ENCODE assay signal across 41 cellular contexts in genomic region chr10:88756660-88757059, GRCh38. TPM values are rescaled to one million over a fixed set of nuclear protein-coding genes. Genes with fewer than 3 reads are reported as not detected.
"Had no signal": no experiment of that assay in that cellular context is flagged by ENCODE, and none has a peak within 500 bp of the region (broad histone marks: within the 10 kb centered on the region; RNA-seq: fewer than 3 reads in every experiment).

No MANE protein-coding gene starts in this region.

- H3K36me3 ChIP-seq: ascending aorta, cardiac muscle cell, WERI-Rb-1 had no signal

- H3K27ac ChIP-seq: ascending aorta, cardiac muscle cell, WERI-Rb-1 had no signal

- H3K36me3 Mint-ChIP-seq: activated naive CD4-positive, alpha-beta T cell treated with anti-CD3 and anti-CD28 coated beads, Interleukin-2, amount 10 ng/mL, durations not matched to agents 7 days and 5 days; activated naive CD4-positive, alpha-beta T cell treated with anti-CD3 and anti-CD28 coated beads, Interleukin-2, amount 50 U/mL, for 24 hours; activated naive CD8-positive, alpha-beta T cell; brain; WTC11 had no signal

- DNase-seq: activated CD4-positive, alpha-beta memory T cell treated with anti-CD3 and anti-CD28 coated beads, Interleukin-2, amount 10 ng/mL, durations not matched to agents 7 days and 5 days; activated CD4-positive, alpha-beta T cell treated with anti-CD3 and anti-CD28 coated beads for 1 hour; activated CD4-positive, alpha-beta T cell treated with anti-CD3 and anti-CD28 coated beads for 36 hours; activated CD4-positive, alpha-beta T cell treated with anti-CD3 and anti-CD28 coated beads for 48 hours; activated CD4-positive, alpha-beta T cell treated with anti-CD3 and anti-CD28 coated beads, Interleukin-2, amount 10 ng/mL, durations not matched to agents 7 days and 5 days; activated CD4-positive, alpha-beta T cell treated with anti-CD3 and anti-CD28 coated beads, Interleukin-2, amount 50 U/mL, for 48 hours; activated CD4-positive, CD25-positive, alpha-beta regulatory T cell; activated CD8-positive, alpha-beta memory T cell treated with anti-CD3 and anti-CD28 coated beads for 24 hours; activated CD8-positive, alpha-beta memory T cell treated with anti-CD3 and anti-CD28 coated beads, Interleukin-2, amount 10 ng/mL, durations not matched to agents 7 days and 5 days; activated CD8-positive, alpha-beta memory T cell treated with anti-CD3 and anti-CD28 coated beads, Interleukin-2, amount 50 U/mL, for 48 hours; activated CD8-positive, alpha-beta T cell treated with anti-CD3 and anti-CD28 coated beads, Interleukin-2, amount 10 ng/mL, durations not matched to agents 7 days and 5 days; activated effector memory CD4-positive, alpha-beta T cell treated with Interleukin-2 at 50 U/mL for 16 hours; activated gamma-delta T cell; activated naive CD4-positive, alpha-beta T cell treated with anti-CD3 and anti-CD28 coated beads, Interleukin-2, amount 10 ng/mL, durations not matched to agents 7 days and 5 days; activated naive CD4-positive, alpha-beta T cell treated with Interleukin-2 at 50 U/mL for 16 hours; activated naive CD8-positive, alpha-beta T cell treated with anti-CD3 and anti-CD28 coated beads, Interleukin-2, amount 10 ng/mL, durations not matched to agents 7 days and 5 days; activated naive CD8-positive, alpha-beta T cell treated with anti-CD3 and anti-CD28 coated beads, Interleukin-2, amount 50 U/mL, for 24 hours; activated T-cell treated with anti-CD3 and anti-CD28 coated beads, Interleukin-2, amount 50 U/mL, for 24 hours; activated T-cell treated with anti-CD3 and anti-CD28 coated beads, Interleukin-2, amount 50 U/mL, for 48 hours; amygdala; anterior cingulate cortex; caudate nucleus; cerebellar nuclear complex; T-helper 2 cell; T-helper 9 cell; WERI-Rb-1 had no signal

- H3K27ac Mint-ChIP-seq: activated CD4-positive, alpha-beta memory T cell treated with anti-CD3 and anti-CD28 coated beads, Interleukin-2, amount 10 ng/mL, durations not matched to agents 7 days and 5 days; activated CD4-positive, alpha-beta T cell treated with anti-CD3 and anti-CD28 coated beads for 36 hours; activated CD4-positive, alpha-beta T cell treated with anti-CD3 and anti-CD28 coated beads, Interleukin-2, amount 10 ng/mL, durations not matched to agents 7 days and 5 days; activated CD8-positive, alpha-beta memory T cell treated with anti-CD3 and anti-CD28 coated beads, Interleukin-2, amount 10 ng/mL, durations not matched to agents 7 days and 5 days; activated CD8-positive, alpha-beta T cell treated with anti-CD3 and anti-CD28 coated beads, Interleukin-2, amount 10 ng/mL, durations not matched to agents 7 days and 5 days; activated naive CD4-positive, alpha-beta T cell treated with anti-CD3 and anti-CD28 coated beads, Interleukin-2, amount 10 ng/mL, durations not matched to agents 7 days and 5 days; activated naive CD4-positive, alpha-beta T cell treated with anti-CD3 and anti-CD28 coated beads, Interleukin-2, amount 50 U/mL, for 24 hours; activated naive CD8-positive, alpha-beta T cell; activated naive CD8-positive, alpha-beta T cell treated with anti-CD3 and anti-CD28 coated beads, Interleukin-2, amount 10 ng/mL, durations not matched to agents 7 days and 5 days; activated naive CD8-positive, alpha-beta T cell treated with anti-CD3 and anti-CD28 coated beads, Interleukin-2, amount 50 U/mL, for 24 hours; activated T-cell treated with anti-CD3 and anti-CD28 coated beads, Interleukin-2, amount 50 U/mL, for 24 hours; activated T-helper 2 cell treated with anti-CD3 and anti-CD28 coated beads, Interferon-gamma antibody, Interleukin-2, Interleukin-4, amounts not matched to agents 10 μg/mL and 5 μg/mL and 100 μg/mL, durations not matched to agents 14 hours and 24 hours and 36 hours; brain; T-helper 1 cell treated with Interleukin-12 subunit alpha and Interleukin-12 subunit beta and Interleukin-4 antibody, amounts not matched to agents 30 μg/mL and 1 μg/mL, for 36 hours; T-helper 2 cell treated with Interferon-gamma antibody and Interleukin-4, amounts not matched to agents 5 μg/mL and 100 μg/mL, for 36 hours had no signal

- H3K27me3 Mint-ChIP-seq: activated naive CD4-positive, alpha-beta T cell treated with anti-CD3 and anti-CD28 coated beads, Interleukin-2, amount 50 U/mL, for 24 hours; activated naive CD8-positive, alpha-beta T cell treated with anti-CD3 and anti-CD28 coated beads, Interleukin-2, amount 50 U/mL, for 24 hours; central memory CD8-positive, alpha-beta T cell had no signal

- H3K9me3 ChIP-seq: ascending aorta had no signal

- ATAC-seq: activated CD4-positive, CD25-positive, alpha-beta regulatory T cell treated with anti-CD3 and anti-CD28 coated beads, Interleukin-2, amount 50 U/mL, for 24 hours; activated CD8-positive, alpha-beta memory T cell treated with anti-CD3 and anti-CD28 coated beads, Interleukin-2, amount 10 ng/mL, durations not matched to agents 7 days and 5 days; activated CD8-positive, alpha-beta T cell treated with anti-CD3 and anti-CD28 coated beads, Interleukin-2, amount 10 ng/mL, durations not matched to agents 7 days and 5 days; activated naive CD8-positive, alpha-beta T cell treated with anti-CD3 and anti-CD28 coated beads, Interleukin-2, amount 50 U/mL, for 24 hours; WTC11 had no signal

- H3K9me3 Mint-ChIP-seq: activated CD4-positive, alpha-beta memory T cell treated with anti-CD3 and anti-CD28 coated beads, Interleukin-2, amount 10 ng/mL, durations not matched to agents 7 days and 5 days; activated naive CD4-positive, alpha-beta T cell treated with anti-CD3 and anti-CD28 coated beads, Interleukin-2, amount 10 ng/mL, durations not matched to agents 7 days and 5 days; activated naive CD8-positive, alpha-beta T cell treated with anti-CD3 and anti-CD28 coated beads, Interleukin-2, amount 50 U/mL, for 24 hours; activated T-cell treated with anti-CD3 and anti-CD28 coated beads, Interleukin-2, amount 50 U/mL, for 24 hours; activated T-helper 2 cell treated with anti-CD3 and anti-CD28 coated beads, Interferon-gamma antibody, Interleukin-2, Interleukin-4, amounts not matched to agents 10 μg/mL and 5 μg/mL and 100 μg/mL, durations not matched to agents 14 hours and 24 hours and 36 hours; brain; central memory CD8-positive, alpha-beta T cell; T-helper 1 cell treated with Interleukin-12 subunit alpha and Interleukin-12 subunit beta and Interleukin-4 antibody, amounts not matched to agents 30 μg/mL and 1 μg/mL, for 36 hours; T-helper 2 cell treated with Interferon-gamma antibody and Interleukin-4, amounts not matched to agents 5 μg/mL and 100 μg/mL, for 36 hours; WTC11 had no signal

- H3K4me3 ChIP-seq: ascending aorta, cardiac muscle cell had no signal

- FAIRE-seq: bronchial epithelial cell, TTC549 had no signal

- H3K4me1 Mint-ChIP-seq: brain had no signal

- H3K4me3 Mint-ChIP-seq: activated CD4-positive, alpha-beta memory T cell treated with anti-CD3 and anti-CD28 coated beads, Interleukin-2, amount 10 ng/mL, durations not matched to agents 7 days and 5 days; activated CD4-positive, alpha-beta T cell treated with anti-CD3 and anti-CD28 coated beads for 36 hours; activated CD4-positive, alpha-beta T cell treated with anti-CD3 and anti-CD28 coated beads, Interleukin-2, amount 10 ng/mL, durations not matched to agents 7 days and 5 days; activated CD8-positive, alpha-beta memory T cell treated with anti-CD3 and anti-CD28 coated beads, Interleukin-2, amount 10 ng/mL, durations not matched to agents 7 days and 5 days; activated CD8-positive, alpha-beta T cell treated with anti-CD3 and anti-CD28 coated beads, Interleukin-2, amount 10 ng/mL, durations not matched to agents 7 days and 5 days; activated naive CD4-positive, alpha-beta T cell treated with anti-CD3 and anti-CD28 coated beads, Interleukin-2, amount 10 ng/mL, durations not matched to agents 7 days and 5 days; activated naive CD4-positive, alpha-beta T cell treated with anti-CD3 and anti-CD28 coated beads, Interleukin-2, amount 50 U/mL, for 24 hours; activated naive CD8-positive, alpha-beta T cell; activated naive CD8-positive, alpha-beta T cell treated with anti-CD3 and anti-CD28 coated beads, Interleukin-2, amount 10 ng/mL, durations not matched to agents 7 days and 5 days; activated naive CD8-positive, alpha-beta T cell treated with anti-CD3 and anti-CD28 coated beads, Interleukin-2, amount 50 U/mL, for 24 hours; activated T-cell treated with anti-CD3 and anti-CD28 coated beads, Interleukin-2, amount 50 U/mL, for 24 hours; brain; central memory CD8-positive, alpha-beta T cell; T-helper 1 cell treated with Interleukin-12 subunit alpha and Interleukin-12 subunit beta and Interleukin-4 antibody, amounts not matched to agents 30 μg/mL and 1 μg/mL, for 36 hours; T-helper 2 cell treated with Interferon-gamma antibody and Interleukin-4, amounts not matched to agents 5 μg/mL and 100 μg/mL, for 36 hours; WTC11 had no signal

- H3K4me1 ChIP-seq: ascending aorta had no signal

- H3K27me3 ChIP-seq: ascending aorta, cardiac muscle cell had no signal

RNA-seq across cellular contexts. Expression of gene LIPN, which starts 3.2 kb away (rescaled TPM):
- total RNA-seq: activated CD4-positive, alpha-beta memory T cell treated with anti-CD3 and anti-CD28 coated beads, Interleukin-2, amount 10 ng/mL, durations not matched to agents 7 days and 5 days; activated CD4-positive, alpha-beta T cell treated with anti-CD3 and anti-CD28 coated beads for 36 hours; activated CD4-positive, alpha-beta T cell treated with anti-CD3 and anti-CD28 coated beads, Interleukin-2, amount 10 ng/mL, durations not matched to agents 7 days and 5 days; activated CD8-positive, alpha-beta memory T cell treated with anti-CD3 and anti-CD28 coated beads, Interleukin-2, amount 10 ng/mL, durations not matched to agents 7 days and 5 days; activated CD8-positive, alpha-beta T cell treated with anti-CD3 and anti-CD28 coated beads, Interleukin-2, amount 10 ng/mL, durations not matched to agents 7 days and 5 days; activated naive CD8-positive, alpha-beta T cell treated with anti-CD3 and anti-CD28 coated beads, Interleukin-2, amount 10 ng/mL, durations not matched to agents 7 days and 5 days; activated T-helper 2 cell treated with anti-CD3 and anti-CD28 coated beads, Interferon-gamma antibody, Interleukin-2, Interleukin-4, amounts not matched to agents 10 μg/mL and 5 μg/mL and 100 μg/mL, durations not matched to agents 14 hours and 24 hours and 36 hours; ascending aorta; bronchial epithelial cell; cardiac muscle cell; chondrocyte; WTC11 had no signal
- polyA plus RNA-seq: cardiac muscle cell had no signal

RNA-seq across cellular contexts. Expression of gene LIPM, which starts 45.9 kb away (rescaled TPM):
- total RNA-seq: activated CD4-positive, alpha-beta memory T cell treated with anti-CD3 and anti-CD28 coated beads, Interleukin-2, amount 10 ng/mL, durations not matched to agents 7 days and 5 days; activated CD4-positive, alpha-beta T cell treated with anti-CD3 and anti-CD28 coated beads for 36 hours; activated CD4-positive, alpha-beta T cell treated with anti-CD3 and anti-CD28 coated beads, Interleukin-2, amount 10 ng/mL, durations not matched to agents 7 days and 5 days; activated CD8-positive, alpha-beta memory T cell treated with anti-CD3 and anti-CD28 coated beads, Interleukin-2, amount 10 ng/mL, durations not matched to agents 7 days and 5 days; activated CD8-positive, alpha-beta T cell treated with anti-CD3 and anti-CD28 coated beads, Interleukin-2, amount 10 ng/mL, durations not matched to agents 7 days and 5 days; activated naive CD8-positive, alpha-beta T cell treated with anti-CD3 and anti-CD28 coated beads, Interleukin-2, amount 10 ng/mL, durations not matched to agents 7 days and 5 days; activated T-helper 2 cell treated with anti-CD3 and anti-CD28 coated beads, Interferon-gamma antibody, Interleukin-2, Interleukin-4, amounts not matched to agents 10 μg/mL and 5 μg/mL and 100 μg/mL, durations not matched to agents 14 hours and 24 hours and 36 hours; ascending aorta; bronchial epithelial cell; cardiac muscle cell; chondrocyte; WTC11 had no signal
- polyA plus RNA-seq: cardiac muscle cell had no signal

RNA-seq across cellular contexts. Expression of gene LIPK, which starts 50.6 kb away (rescaled TPM):
- total RNA-seq: activated CD4-positive, alpha-beta memory T cell treated with anti-CD3 and anti-CD28 coated beads, Interleukin-2, amount 10 ng/mL, durations not matched to agents 7 days and 5 days; activated CD4-positive, alpha-beta T cell treated with anti-CD3 and anti-CD28 coated beads for 36 hours; activated CD4-positive, alpha-beta T cell treated with anti-CD3 and anti-CD28 coated beads, Interleukin-2, amount 10 ng/mL, durations not matched to agents 7 days and 5 days; activated CD8-positive, alpha-beta memory T cell treated with anti-CD3 and anti-CD28 coated beads, Interleukin-2, amount 10 ng/mL, durations not matched to agents 7 days and 5 days; activated CD8-positive, alpha-beta T cell treated with anti-CD3 and anti-CD28 coated beads, Interleukin-2, amount 10 ng/mL, durations not matched to agents 7 days and 5 days; activated naive CD8-positive, alpha-beta T cell treated with anti-CD3 and anti-CD28 coated beads, Interleukin-2, amount 10 ng/mL, durations not matched to agents 7 days and 5 days; activated T-helper 2 cell treated with anti-CD3 and anti-CD28 coated beads, Interferon-gamma antibody, Interleukin-2, Interleukin-4, amounts not matched to agents 10 μg/mL and 5 μg/mL and 100 μg/mL, durations not matched to agents 14 hours and 24 hours and 36 hours; ascending aorta; bronchial epithelial cell; cardiac muscle cell; chondrocyte; WTC11 had no signal
- polyA plus RNA-seq: adipose tissue, cardiac muscle cell had no signal
